In genomic region chr19:29844891-29845575, GRCh38 we compare ENCODE assay signal across 8 cellular contexts. TPM values are rescaled to one million over a fixed set of nuclear protein-coding genes. Genes with fewer than 3 reads are reported as not detected.
DNase-seq lines count a peak whose midpoint lies in the region; ATAC-seq lines count a peak whose summit lies in the region.

No MANE protein-coding gene starts in this region.

- H3K9me3 Mint-ChIP-seq in effector memory CD8-positive, alpha-beta T cell = no peaks in the 10 kb centered on the region

- H3K4me3 Mint-ChIP-seq in effector memory CD8-positive, alpha-beta T cell = peak overlapping the region; percentile 92

- H3K27ac Mint-ChIP-seq in effector memory CD8-positive, alpha-beta T cell = peak overlapping the region; percentile 82 to 86

- ATAC-seq in GM19468 (IDR thresholded peaks at IDR 0.05; ENCODE audit: extremely low read depth, unreplicated experiment) = peak; percentile 48
- peak; percentile 80 for ATAC-seq in effector memory CD8-positive, alpha-beta T cell (replicated peaks)

- DNase-seq in COLO668 (lab: John Stamatoyannopoulos, UW; ENCODE audit: unreplicated experiment) (peak; percentile 87), HPDE6-E6E7 (ENCODE audit: extremely low spot score) (peak; percentile 80), NK-92 (lab: John Stamatoyannopoulos, UW; ENCODE audit: unreplicated experiment) (peak; percentile 81), mesenteric fat pad (ENCODE audit: low spot score) (peak; percentile 95)
- DNase-seq in activated CD8-positive, alpha-beta memory T cell treated with anti-CD3 and anti-CD28 coated beads for 24 hours = peak; percentile 99
- peak; percentile 94 to 96 (median 95) for DNase-seq in effector memory CD8-positive, alpha-beta T cell
- DNase-seq in stimulated activated CD8-positive, alpha-beta memory T cell treated with anti-CD3 and anti-CD28 coated beads, Interleukin-12 subunit alpha, Interleukin-12 subunit beta, amount 100 ng/mL, for 4 hours (ENCODE audit: low read depth) = peak; percentile 94

- H3K4me1 Mint-ChIP-seq in effector memory CD8-positive, alpha-beta T cell (ENCODE audit: low read depth in 2 of 2) = peaks cover 11% of the 10 kb centered on the region in 2 donors

- H3K27me3 Mint-ChIP-seq in effector memory CD8-positive, alpha-beta T cell = peaks cover 26 to 47% of the 10 kb centered on the region in 2 donors

- H3K36me3 Mint-ChIP-seq in effector memory CD8-positive, alpha-beta T cell (ENCODE audit: insufficient read depth) = no peaks in the 10 kb centered on the region

RNA-seq across cellular contexts. Expression of gene CCNE1, which starts 33.2 kb away (rescaled TPM):
- total RNA-seq in mesenteric fat pad = 2.0 TPM

Comparison
In these comparisons a context has a peak if more than half of its experiments do, and no peak if none do; other contexts are left out.
1. Peak in every context shown above with its lines: DNase-seq and ATAC-seq.